16 cellular contexts compared by ENCODE assay signal in genomic region chr1:225539069-225539468, GRCh38.
DNase-seq lines count a peak whose midpoint lies in the region; ATAC-seq, FAIRE-seq and TF ChIP-seq lines count a peak whose summit lies in the region.
"Had no signal": no experiment of that assay in that cellular context is flagged by ENCODE, and none has a peak within 500 bp of the region (broad histone marks: within the 10 kb centered on the region; RNA-seq: fewer than 3 reads in every experiment).

No MANE protein-coding gene starts in this region.

- H2AK5ac ChIP-seq in H1 (ENCODE audit: low read depth, low read length), result no peak overlapping the region

- no peak overlapping the region for H3K56ac ChIP-seq in H1 (replicated peaks; ENCODE audit: insufficient read length, low read depth, low read length)

- H3K36me3 ChIP-seq in PC-3 (ENCODE audit: low read depth, low read length) (no peaks in the 10 kb centered on the region), H1 (ENCODE audit: control insufficient read depth in 2 of 4, insufficient read depth in 4 of 4, low read length in 3 of 4) (no peaks in the 10 kb centered on the region), keratinocyte (ENCODE audit: control insufficient read depth in 2 of 2, extremely low read depth in 1 of 2, insufficient read depth in 2 of 2, low read length in 2 of 2) (peaks cover 0 to 2% of the 10 kb centered on the region in 2 experiments)

- TF ChIP-seq POLR2A in H1 (IDR thresholded peaks at IDR 0.05; ENCODE audit: control extremely low read depth in 1 of 2, low read depth in 2 of 2, low read length in 2 of 2), result no peak

- no peak overlapping the region for H4K91ac ChIP-seq in H1 (replicated peaks; ENCODE audit: insufficient read length, low read length)

- peaks cover 3% of the 10 kb centered on the region for H3K79me1 ChIP-seq in H1 (ENCODE audit: low read depth, low read length)

- dilution Hi-C loops in keratinocyte (cut with MboI; ENCODE audit: extremely low pct_ligation_motif_present, low sequenced_read_pairs), result no loop called here

- FAIRE-seq in H1 (lab: Jason Lieb, UNC), result no peak
- peak; percentile 76 for FAIRE-seq in keratinocyte (lab: Jason Lieb, UNC)
- FAIRE-seq: RCC 7860 had no signal

- no peaks in the 10 kb centered on the region for H3K27me3 ChIP-seq in PC-3 (ENCODE audit: low read length)
- H3K27me3 ChIP-seq in H1 (replicated peaks in 1 of 4; ENCODE audit: control insufficient read depth in 3 of 4, extremely low read depth in 1 of 4, insufficient read depth in 3 of 4, low read length in 3 of 4), result no peaks in the 10 kb centered on the region
- no peaks in the 10 kb centered on the region for H3K27me3 ChIP-seq in keratinocyte (ENCODE audit: control insufficient read depth, extremely low read depth, insufficient read depth, low read length)
- H3K27me3 ChIP-seq: SJCRH30 had no signal

- DNase-seq in AG20443 (ENCODE audit: low spot score) (peak; percentile 11), PC-3 (peak; percentile 26), H1 (ENCODE audit: low read depth in 1 of 2, low spot score in 2 of 2) (no peak), keratinocyte (ENCODE audit: low read depth, low spot score) (no peak), NCI-H524 (lab: John Stamatoyannopoulos, UW) (no peak), inferior parietal cortex (ENCODE audit: extremely low spot score) (no peak)
- DNase-seq in activated CD4-positive, alpha-beta T cell treated with anti-CD3 and anti-CD28 coated beads for 4 hours, result no peak
- DNase-seq: EL, H9, NCI-H1105 treated with DMSO at 0.1 percent for 48 hours, NCI-H187 treated with DMSO at 0.1 percent for 48 hours, NCI-H2171, NCI-H510A, SJCRH30 had no signal

- H3K23ac ChIP-seq in H1 (ENCODE audit: insufficient read length), result no peak overlapping the region

- peaks cover 12% of the 10 kb centered on the region; the same call in 1 of the 2 replicates for H3K4me1 ChIP-seq in PC-3 (ENCODE audit: insufficient read depth, low read length)
- H3K4me1 ChIP-seq in H1 (replicated peaks in 1 of 4; ENCODE audit: control insufficient read depth in 3 of 4, insufficient read depth in 4 of 4, low read length in 3 of 4), result peaks cover 2 to 13% (median 10%) of the 10 kb centered on the region in 4 experiments; a peak in 5 of 7 replicates
- peaks cover 11% of the 10 kb centered on the region for H3K4me1 ChIP-seq in keratinocyte (ENCODE audit: control insufficient read depth, extremely low read depth, insufficient read depth, low read length)

- 0 out of 2 replicates have a peak overlapping the region, but pooled peaks have one; percentile 41 for H2BK12ac ChIP-seq in H1 (ENCODE audit: low read depth, low read length)

- no peak overlapping the region for H2BK15ac ChIP-seq in H1 (ENCODE audit: low read length)

- H4K5ac ChIP-seq in H1 (ENCODE audit: insufficient read length, low read depth, low read length), result no peak overlapping the region

- WGBS in H1 (ENCODE audit: extremely low coverage in 1 of 2, insufficient coverage in 1 of 2, insufficient read length in 1 of 2, insufficient replicate concordance in 2 of 2, low coverage in 1 of 2, low lambda C conversion rate in 2 of 2, missing lambda C conversion rate in 1 of 2), 2 experiments, result 70% methylated on average over 1 of the region's 1 CpG; no CpG with 5 or more reads in 1 of the 2 experiments

- POLR2A ChIA-PET in PC-3 (lab: Charles Lee; ENCODE audit: unreplicated experiment) (no interaction called here), H1 (lab: Charles Lee; ENCODE audit: partially characterized antibody) (interaction anchor here (1.0 to 1.6 kb wide), 3 partner anchors 9 to 114 kb away, joined by 3 to 6 read pairs (median 3); partner anchors contain the start of gene ENAH)

- H4K20me1 ChIP-seq in PC-3 (ENCODE audit: low read length) (peaks cover 8% of the 10 kb centered on the region; the same call in 1 of the 2 replicates), H1 (replicated peaks in 1 of 2; ENCODE audit: control insufficient read depth in 1 of 2, insufficient read depth in 2 of 2, low read length in 2 of 2) (peaks cover 13 to 16% of the 10 kb centered on the region in 2 experiments), keratinocyte (ENCODE audit: control insufficient read depth, extremely low read depth, insufficient read depth, low read length) (no peaks in the 10 kb centered on the region)

- H3K9me1 ChIP-seq in keratinocyte (ENCODE audit: control insufficient read depth, extremely low read depth, insufficient read depth, low read length), result peaks cover 3% of the 10 kb centered on the region

- H3K23me2 ChIP-seq in H1 (ENCODE audit: low read depth, low read length), result no peaks in the 10 kb centered on the region

- H3K79me2 ChIP-seq in PC-3 (ENCODE audit: low read length) (peaks cover 56% of the 10 kb centered on the region), H1 (ENCODE audit: control insufficient read depth in 1 of 2, insufficient read depth in 2 of 2, low read length in 2 of 2) (peaks cover 0 to 98% of the 10 kb centered on the region in 2 experiments; a peak in 3 of 4 replicates), keratinocyte (ENCODE audit: control insufficient read depth, insufficient read depth, low read length) (peaks cover 4% of the 10 kb centered on the region)

- intact Hi-C loops in PC-3 (cut with micrococcal nuclease), result no loop called here

- H3K4ac ChIP-seq in H1 (replicated peaks; ENCODE audit: insufficient read length, low read depth, low read length), result no peak overlapping the region

- BruUV-seq in PC-3 (replicated peaks; lab: Mats Ljungman, UMichigan), result no TSS peak

- H3K4me3 ChIP-seq in PC-3 (ENCODE audit: low read length) (no peak overlapping the region), H1 (ENCODE audit: extremely low read depth in 1 of 4, insufficient read depth in 2 of 4, low read depth in 3 of 4, low read length in 4 of 4) (no peak overlapping the region), keratinocyte (ENCODE audit: control insufficient read depth in 2 of 3, extremely low read depth in 1 of 3, insufficient read depth in 2 of 3, low read depth in 1 of 3, low read length in 3 of 3) (no peak overlapping the region)
- H3K4me3 ChIP-seq: SJCRH30 had no signal

- TF ChIP-seq RAD21 in H1 (IDR thresholded peaks at IDR 0.05 in 1 of 2, conservative IDR thresholded peaks at IDR 0.05 in 1 of 2; ENCODE audit: low read depth in 2 of 2, low read length in 2 of 2), result no peak

- H3K9ac ChIP-seq in PC-3 (ENCODE audit: low read length) (no peak overlapping the region), H1 (replicated peaks in 1 of 4; ENCODE audit: extremely low read depth in 1 of 4, low read depth in 3 of 4, low read length in 3 of 4) (no peak overlapping the region), keratinocyte (ENCODE audit: control insufficient read depth, extremely low read depth, insufficient read depth, low read length) (no peak overlapping the region)

- ATAC-seq in PC-3, result no peak
- ATAC-seq in HG03439 (IDR thresholded peaks at IDR 0.05; ENCODE audit: unreplicated experiment), result no peak

- H2BK5ac ChIP-seq in H1 (ENCODE audit: low read depth, low read length), result no peak overlapping the region

- no peaks in the 10 kb centered on the region for H3K9me2 ChIP-seq in PC-3 (replicated peaks; ENCODE audit: low read length)

- no peak overlapping the region for H2BK120ac ChIP-seq in H1 (replicated peaks; ENCODE audit: low read depth, low read length)

- H3K18ac ChIP-seq in H1 (ENCODE audit: extremely low read depth, low read length), result no peak overlapping the region

- H3K27ac ChIP-seq in PC-3 (ENCODE audit: low read length) (no peak overlapping the region), H1 (ENCODE audit: low read depth, low read length) (no peak overlapping the region), keratinocyte (ENCODE audit: control insufficient read depth, insufficient read depth, low read length) (no peak overlapping the region)
- H3K27ac ChIP-seq: SJCRH30 had no signal

- H3K9me3 ChIP-seq in PC-3 (ENCODE audit: low read length) (no peaks in the 10 kb centered on the region), H1 (ENCODE audit: insufficient read depth in 2 of 2, low read depth in 1 of 2, low read length in 1 of 2) (no peaks in the 10 kb centered on the region), keratinocyte (ENCODE audit: control insufficient read depth, low read depth, low read length) (no peaks in the 10 kb centered on the region)
- H3K9me3 ChIP-seq: SJCRH30 had no signal

- TF ChIP-seq EP300 in H1 (IDR thresholded peaks at IDR 0.05; ENCODE audit: borderline replicate concordance in 1 of 2, low read depth in 2 of 2, low read length in 2 of 2), result no peak

- CTCF ChIA-PET in PC-3 (lab: Charles Lee) (no interaction called here), H1 (lab: Charles Lee; ENCODE audit: partially characterized antibody) (interaction anchor here (0.5 to 1.1 kb wide), 4 partner anchors 10 to 103 kb away, joined by 3 to 4 read pairs (median 3); no protein-coding TSS in a partner anchor)

- no peak overlapping the region for H3K14ac ChIP-seq in H1 (ENCODE audit: insufficient read length)

- H4K8ac ChIP-seq in H1 (ENCODE audit: extremely low read depth, insufficient read depth, low read length), result no peak overlapping the region

- H2BK20ac ChIP-seq in H1 (ENCODE audit: low read length), result no peak overlapping the region

- H3F3A ChIP-seq in PC-3 (ENCODE audit: low read length, unreplicated experiment), result no peaks in the 10 kb centered on the region

- no peak overlapping the region for H2AFZ ChIP-seq in PC-3 (ENCODE audit: low read length)
- H2AFZ ChIP-seq in H1 (ENCODE audit: low read length), result no peak overlapping the region
- no peak overlapping the region for H2AFZ ChIP-seq in keratinocyte (ENCODE audit: control insufficient read depth, low read length)

- no peak overlapping the region for H3K4me2 ChIP-seq in PC-3 (ENCODE audit: low read length)
- H3K4me2 ChIP-seq in H1 (ENCODE audit: insufficient read depth in 1 of 2, low read depth in 2 of 2, low read length in 2 of 2), result no peak overlapping the region
- no peak overlapping the region for H3K4me2 ChIP-seq in keratinocyte (ENCODE audit: control insufficient read depth, extremely low read depth, insufficient read depth, low read depth, low read length)

- TF ChIP-seq CTCF in PC-3 (conservative IDR thresholded peaks at IDR 0.05; ENCODE audit: low read depth, low read length) (no peak), H1 (IDR thresholded peaks at IDR 0.05; ENCODE audit: control extremely low read depth in 1 of 3, insufficient read depth in 1 of 3, low read depth in 1 of 3, low read length in 3 of 3) (no peak), keratinocyte (optimal IDR thresholded peaks at IDR 0.05 in 1 of 3, IDR thresholded peaks at IDR 0.05 in 1 of 3, conservative IDR thresholded peaks at IDR 0.05 in 1 of 3; ENCODE audit: extremely low read depth in 1 of 3, insufficient read depth in 2 of 3, low read length in 3 of 3) (no peak)

TF ChIP-seq in H1, 55 proteins besides CTCF, POLR2A, EP300 and RAD21 (continues in another document):
- TF ChIP-seq CEBPB (IDR thresholded peaks at IDR 0.05; ENCODE audit: low read depth, low read length) (no peak), POLR2AphosphoS5 (IDR thresholded peaks at IDR 0.05; ENCODE audit: low read depth, low read length) (no peak), CHD2 (IDR thresholded peaks at IDR 0.05; ENCODE audit: low read length) (no peak), E2F6 (IDR thresholded peaks at IDR 0.05) (no peak)

Comparison
In these comparisons a context has a peak if more than half of its experiments do, and no peak if none do; other contexts are left out.
1. DNase-seq: peak in AG20443 (single experiment) and PC-3 (single experiment); none in H1 (0 of 2), keratinocyte (single experiment), NCI-H524 (0 of 2), activated CD4-positive, alpha-beta T cell treated with anti-CD3 and anti-CD28 coated beads for 4 hours (0 of 2) and inferior parietal cortex (single experiment).